11 cellular contexts compared by ENCODE assay signal in the genomic region with DNA sequence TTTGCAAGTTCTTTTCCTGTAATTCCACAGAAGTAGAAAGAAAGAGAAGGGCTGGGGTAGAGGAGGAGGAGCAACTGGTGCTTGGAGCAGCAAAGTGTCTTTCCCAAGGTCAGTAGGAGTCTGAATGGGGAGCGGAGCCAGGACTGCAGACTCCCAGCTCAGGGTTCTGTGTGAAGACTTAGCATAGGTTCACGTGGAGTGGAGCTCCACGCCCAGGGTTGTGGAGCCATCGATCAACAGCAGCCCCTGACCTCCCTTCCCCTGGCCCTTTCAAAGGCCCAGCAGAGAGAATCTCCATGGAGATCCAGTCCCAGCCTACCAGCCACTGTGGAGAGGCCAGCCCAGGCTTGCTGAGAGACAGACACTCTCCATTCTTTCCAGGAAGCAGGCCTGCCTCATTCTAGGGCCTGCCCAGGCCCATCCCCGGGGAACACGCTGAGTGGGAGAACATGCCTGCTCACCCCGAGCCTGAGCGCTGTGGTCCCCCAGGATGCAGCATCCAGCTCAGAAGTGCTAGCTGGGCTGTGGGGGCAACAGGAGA.
DNase-seq lines count a peak whose midpoint lies in the region; ATAC-seq and TF ChIP-seq lines count a peak whose summit lies in the region.
"Had no signal": no experiment of that assay in that cellular context is flagged by ENCODE, and none has a peak within 500 bp of the region (broad histone marks: within the 10 kb centered on the region; RNA-seq: fewer than 3 reads in every experiment).

No MANE protein-coding gene starts in this region.

- H3K23ac ChIP-seq in mesenchymal stem cell (ENCODE audit: low read length in 2 of 2) = no peak overlapping the region

- DNase-seq in NCI-H2196 (lab: John Stamatoyannopoulos, UW; ENCODE audit: unreplicated experiment) = peak; percentile 15
- no peak for DNase-seq in NCI-H2196 treated with DMSO at 0.1 percent for 48 hours (lab: John Stamatoyannopoulos, UW; ENCODE audit: unreplicated experiment)
- DNase-seq in choroid plexus epithelial cell (ENCODE audit: low read depth) = peak; percentile 29
- no peak for DNase-seq in mesenchymal stem cell
- DNase-seq in stimulated activated naive CD4-positive, alpha-beta T cell (lab: John Stamatoyannopoulos, UW) = no peak
- DNase-seq in left lobe of liver (ENCODE audit: low spot score) = no peak
- no peak for DNase-seq in stimulated activated CD4-positive, alpha-beta T cell treated with anti-CD3 and anti-CD28 coated beads, Interleukin-4, amount 100 ng/mL, for 4 hours
- DNase-seq: ACHN, NCI-H446, T-helper 17 cell had no signal

- peak overlapping the region; percentile 37 for H2AK5ac ChIP-seq in mesenchymal stem cell (ENCODE audit: low read length, severe bottlenecking)

- H4K91ac ChIP-seq in mesenchymal stem cell (ENCODE audit: low read length) = peak overlapping the region; percentile 52

- H3K27ac ChIP-seq in mesenchymal stem cell (ENCODE audit: low read length, poor library complexity, severe bottlenecking) (peak overlapping the region; percentile 17), urinary bladder (ENCODE audit: low read depth) (peak overlapping the region; percentile 54)

- H2BK15ac ChIP-seq in mesenchymal stem cell (ENCODE audit: low read depth, poor library complexity, severe bottlenecking) = no peak overlapping the region

- H4K8ac ChIP-seq in mesenchymal stem cell (ENCODE audit: low read length) = peak overlapping the region; percentile 87

- no peaks in the 10 kb centered on the region for H3K9me3 ChIP-seq in mesenchymal stem cell (ENCODE audit: control insufficient read depth, low read length)

- H3K4me1 ChIP-seq in mesenchymal stem cell (ENCODE audit: control insufficient read depth, insufficient read depth, low read depth, low read length) = peaks cover 40% of the 10 kb centered on the region
- no peaks in the 10 kb centered on the region for H3K4me1 ChIP-seq in urinary bladder (ENCODE audit: insufficient read depth)

- WGBS in mesenchymal stem cell = 72% methylated on average over 8 of the region's 8 CpGs
- WGBS in urinary bladder = 54% methylated on average over 8 of the region's 8 CpGs

- peak overlapping the region; percentile 68 to 77 for H3K4ac ChIP-seq in mesenchymal stem cell (ENCODE audit: low read depth in 1 of 2, low read length in 2 of 2)

- TF ChIP-seq CTCF in choroid plexus epithelial cell (conservative IDR thresholded peaks at IDR 0.05; ENCODE audit: low read depth, low read length) = no peak

- peaks cover 7 to 8% of the 10 kb centered on the region in 2 experiments for H3K36me3 ChIP-seq in mesenchymal stem cell (ENCODE audit: control insufficient read depth in 1 of 2, insufficient read depth in 2 of 2, low read depth in 1 of 2, low read length in 2 of 2)
- H3K36me3 ChIP-seq in urinary bladder (ENCODE audit: insufficient read depth) = no peaks in the 10 kb centered on the region

- peak overlapping the region; percentile 66 for H3K9ac ChIP-seq in mesenchymal stem cell (ENCODE audit: low read length)

- H3K4me3 ChIP-seq in choroid plexus epithelial cell (ENCODE audit: low read depth, low read length) (no peak overlapping the region), mesenchymal stem cell (ENCODE audit: insufficient read depth in 1 of 2, low read depth in 1 of 2, low read length in 2 of 2) (no peak overlapping the region), urinary bladder (ENCODE audit: low read depth, low read length) (no peak overlapping the region)

- peak overlapping the region in 1 of 2 experiments; percentile 73 for H3K14ac ChIP-seq in mesenchymal stem cell (ENCODE audit: low read length in 2 of 2)

- H2BK12ac ChIP-seq in mesenchymal stem cell (ENCODE audit: low read length in 2 of 2) = peak overlapping the region in 1 of 2 experiments; percentile 75

- H3K4me2 ChIP-seq in mesenchymal stem cell (ENCODE audit: low read length, poor library complexity, severe bottlenecking) = no peak overlapping the region

- H2BK120ac ChIP-seq in mesenchymal stem cell (ENCODE audit: low read depth, low read length) = peak overlapping the region; percentile 8

- no peak overlapping the region for H2BK5ac ChIP-seq in mesenchymal stem cell (ENCODE audit: low read depth, low read length, poor library complexity, severe bottlenecking)

- peak overlapping the region; percentile 14 to 90 for H3K18ac ChIP-seq in mesenchymal stem cell (ENCODE audit: low read depth in 1 of 2, low read length in 2 of 2)

- H3K27me3 ChIP-seq in mesenchymal stem cell (ENCODE audit: control insufficient read depth in 1 of 2, insufficient read depth in 1 of 2, low read length in 2 of 2) = no peaks in the 10 kb centered on the region

- ATAC-seq in left lobe of liver = no peak
- ATAC-seq: T-helper 17 cell had no signal

- no peak overlapping the region for H2AFZ ChIP-seq in mesenchymal stem cell (ENCODE audit: low read depth, low read length)

- peaks cover 41% of the 10 kb centered on the region for H3K79me1 ChIP-seq in mesenchymal stem cell (replicated peaks; ENCODE audit: low read length, poor library complexity, severe bottlenecking)

Comparison
In these comparisons a context has a peak if more than half of its experiments do, and no peak if none do; other contexts are left out.
1. DNase-seq: peak in NCI-H2196 (single experiment) and choroid plexus epithelial cell (single experiment); none in NCI-H2196 treated with DMSO at 0.1 percent for 48 hours (single experiment), mesenchymal stem cell (single experiment), stimulated activated naive CD4-positive, alpha-beta T cell (0 of 6), left lobe of liver (single experiment) and stimulated activated CD4-positive, alpha-beta T cell treated with anti-CD3 and anti-CD28 coated beads, Interleukin-4, amount 100 ng/mL, for 4 hours (0 of 2).